In genomic region chr1:242428403-242429190, GRCh38 we compare ENCODE assay signal across 19 cellular contexts.
DNase-seq lines count a peak whose midpoint lies in the region; TF ChIP-seq lines count a peak whose summit lies in the region.
"Had no signal": no experiment of that assay in that cellular context is flagged by ENCODE, and none has a peak within 500 bp of the region (broad histone marks: within the 10 kb centered on the region; RNA-seq: fewer than 3 reads in every experiment).

No MANE protein-coding gene starts in this region.

- H3K4me3 ChIP-seq in endodermal cell (ENCODE audit: low read length) (no peak overlapping the region), suprapubic skin (no peak overlapping the region)
- H3K4me3 ChIP-seq: BLaER1 treated with 17β-estradiol and CSF1 and Interleukin-3, amounts not matched to agents 10 nM and 100 nM; HAP-1; SK-N-MC had no signal

- WGBS in endodermal cell (ENCODE audit: insufficient coverage in 1 of 2, insufficient read length in 1 of 2), 2 experiments: 94 to 95% methylated on average over 8 of the region's 8 CpGs
- 34% methylated on average over 8 of the region's 8 CpGs for WGBS in suprapubic skin

- no peaks in the 10 kb centered on the region for H3K9me3 Mint-ChIP-seq in endodermal cell

- TF ChIP-seq EP300 in suprapubic skin (IDR thresholded peaks at IDR 0.05): no peak

- H3K4me3 Mint-ChIP-seq in endodermal cell: no peak overlapping the region
- H3K4me3 Mint-ChIP-seq: T-helper 17 cell had no signal

- H3K27me3 Mint-ChIP-seq in endodermal cell (ENCODE audit: insufficient read depth): no peaks in the 10 kb centered on the region

- H3K36me3 ChIP-seq in endodermal cell (ENCODE audit: control insufficient read depth, insufficient read depth, low read length) (no peaks in the 10 kb centered on the region), suprapubic skin (no peaks in the 10 kb centered on the region)
- H3K36me3 ChIP-seq: BLaER1 treated with 17β-estradiol and CSF1 and Interleukin-3, amounts not matched to agents 10 nM and 100 nM; HAP-1 had no signal

- H3K27ac ChIP-seq in endodermal cell (ENCODE audit: low read depth, low read length): peak overlapping the region; percentile 1
- no peak overlapping the region for H3K27ac ChIP-seq in suprapubic skin
- H3K27ac ChIP-seq: 22Rv1; BLaER1 treated with 17β-estradiol and CSF1 and Interleukin-3, amounts not matched to agents 10 nM and 100 nM; SK-N-MC had no signal

- H3K36me3 Mint-ChIP-seq in endodermal cell (ENCODE audit: low read depth): no peaks in the 10 kb centered on the region

- TF ChIP-seq POLR2A in suprapubic skin (IDR thresholded peaks at IDR 0.05): no peak

- no peaks in the 10 kb centered on the region for H3K4me1 ChIP-seq in endodermal cell (ENCODE audit: control insufficient read depth, insufficient read depth, low read length)
- no peaks in the 10 kb centered on the region for H3K4me1 ChIP-seq in suprapubic skin
- H3K4me1 ChIP-seq: BLaER1 treated with 17β-estradiol and CSF1 and Interleukin-3, amounts not matched to agents 10 nM and 100 nM had no signal

- no peak overlapping the region for H3K9ac ChIP-seq in endodermal cell (ENCODE audit: extremely low read depth, low read length, poor library complexity, severe bottlenecking)
- H3K9ac ChIP-seq: BLaER1 treated with 17β-estradiol and CSF1 and Interleukin-3, amounts not matched to agents 10 nM and 100 nM had no signal

- H3K9me3 ChIP-seq in endodermal cell (ENCODE audit: control insufficient read depth, low read length) (no peaks in the 10 kb centered on the region), suprapubic skin (no peaks in the 10 kb centered on the region)
- H3K9me3 ChIP-seq: HAP-1 had no signal

- no peak overlapping the region for H3K27ac Mint-ChIP-seq in endodermal cell
- H3K27ac Mint-ChIP-seq: T-helper 17 cell had no signal

- no peak for TF ChIP-seq CTCF in endodermal cell (conservative IDR thresholded peaks at IDR 0.05)
- TF ChIP-seq CTCF in suprapubic skin (IDR thresholded peaks at IDR 0.05): no peak

- H3K27me3 ChIP-seq in endodermal cell (ENCODE audit: control insufficient read depth, insufficient read depth, low read length, poor library complexity, severe bottlenecking): no peaks in the 10 kb centered on the region
- H3K27me3 ChIP-seq in suprapubic skin: no peaks in the 10 kb centered on the region
- H3K27me3 ChIP-seq: BLaER1 treated with 17β-estradiol and CSF1 and Interleukin-3, amounts not matched to agents 10 nM and 100 nM had no signal

- H3K4me1 Mint-ChIP-seq in endodermal cell: no peaks in the 10 kb centered on the region
- H3K4me1 Mint-ChIP-seq: T-helper 17 cell had no signal

- DNase-seq in DMS153 (lab: John Stamatoyannopoulos, UW) (peak; percentile 50), DMS153 treated with DMSO at 0.1 percent for 48 hours (lab: John Stamatoyannopoulos, UW; ENCODE audit: unreplicated experiment) (no peak), NCI-H1694 (lab: John Stamatoyannopoulos, UW) (peak; percentile 46), NCI-H69 (lab: John Stamatoyannopoulos, UW) (peak; percentile 95), endodermal cell (no peak), suprapubic skin (ENCODE audit: low spot score in 2 of 2) (no peak), cerebellum (ENCODE audit: low spot score) (no peak), UCSD-AML1 (lab: John Stamatoyannopoulos, UW; ENCODE audit: unreplicated experiment) (no peak)
- DNase-seq: DMS 273 treated with DMSO at 0.1 percent for 48 hours; EL; Kasumi-1; NCI-H187 treated with DMSO at 0.1 percent for 48 hours; NK-92 treated with Interleukin-12 subunit alpha and Interleukin-12 subunit beta, amount 100 ng/mL, for 24 hours; OCI-M1; T-helper 17 cell had no signal

Comparison
In these comparisons a context has a peak if more than half of its experiments do, and no peak if none do; other contexts are left out.
1. DNase-seq: peak in DMS153 (single experiment), NCI-H1694 (single experiment) and NCI-H69 (single experiment); none in DMS153 treated with DMSO at 0.1 percent for 48 hours (single experiment), endodermal cell (single experiment), suprapubic skin (0 of 2), cerebellum (single experiment) and UCSD-AML1 (single experiment).